Comparison of ENCODE assay signal across 13 cellular contexts in genomic region chr1:186799689-186800054, GRCh38. TPM values are rescaled to one million over a fixed set of nuclear protein-coding genes. Genes with fewer than 3 reads are reported as not detected.
DNase-seq lines count a peak whose midpoint lies in the region; ATAC-seq lines count a peak whose summit lies in the region.
"Had no signal": no experiment of that assay in that cellular context is flagged by ENCODE, and none has a peak within 500 bp of the region (broad histone marks: within the 10 kb centered on the region; RNA-seq: fewer than 3 reads in every experiment).

No MANE protein-coding gene starts in this region.

- no peak overlapping the region for H3K23ac ChIP-seq in mesendoderm (ENCODE audit: low read length)

- H3K56ac ChIP-seq in mesendoderm (ENCODE audit: low read length), result no peak overlapping the region

- DNase-seq in activated CD8-positive, alpha-beta memory T cell treated with anti-CD3 and anti-CD28 coated beads, Interleukin-2, amount 50 U/mL, for 48 hours, result no peak
- DNase-seq in substantia nigra (lab: John Stamatoyannopoulos, UW) (no peak), mesendoderm (no peak)
- DNase-seq in activated effector memory CD4-positive, alpha-beta T cell treated with Interleukin-2 at 50 U/mL for 16 hours, result no peak
- DNase-seq: cortex of kidney, gastrocnemius medialis, NCI-H226 had no signal

- no peaks in the 10 kb centered on the region for H3K4me1 ChIP-seq in mesendoderm (ENCODE audit: control insufficient read depth, low read depth, low read length)
- H3K4me1 ChIP-seq: BLaER1 treated with 17β-estradiol and CSF1 and Interleukin-3, amounts not matched to agents 10 nM and 100 nM; gastrocnemius medialis had no signal

- H3K36me3 ChIP-seq in mesendoderm (ENCODE audit: control insufficient read depth, insufficient read depth, low read length), result no peaks in the 10 kb centered on the region
- H3K36me3 ChIP-seq: BLaER1 treated with 17β-estradiol and CSF1 and Interleukin-3, amounts not matched to agents 10 nM and 100 nM; gastrocnemius medialis had no signal

- no peak overlapping the region for H3K9ac ChIP-seq in mesendoderm (ENCODE audit: low read length)
- H3K9ac ChIP-seq: BLaER1 treated with 17β-estradiol and CSF1 and Interleukin-3, amounts not matched to agents 10 nM and 100 nM had no signal

- no peak overlapping the region for H3K18ac ChIP-seq in mesendoderm (ENCODE audit: low read length)

- no peak overlapping the region for H3K4me3 ChIP-seq in mesendoderm (ENCODE audit: low read length)
- H3K4me3 ChIP-seq: BLaER1 treated with 17β-estradiol and CSF1 and Interleukin-3, amounts not matched to agents 10 nM and 100 nM; gastrocnemius medialis had no signal

- H2BK15ac ChIP-seq in mesendoderm (replicated peaks; ENCODE audit: low read depth), result no peak overlapping the region

- no peak overlapping the region for H3K4ac ChIP-seq in mesendoderm (ENCODE audit: low read depth, low read length)

- no peak overlapping the region for H2BK5ac ChIP-seq in mesendoderm (ENCODE audit: low read length)

- H3K4me2 ChIP-seq in mesendoderm (ENCODE audit: low read length), result no peak overlapping the region
- H3K4me2 ChIP-seq: BLaER1 treated with 17β-estradiol and CSF1 and Interleukin-3, amounts not matched to agents 10 nM and 100 nM had no signal

- no peaks in the 10 kb centered on the region for H3K79me1 ChIP-seq in mesendoderm (ENCODE audit: low read length)

- no peak overlapping the region for H2AK5ac ChIP-seq in mesendoderm (ENCODE audit: low read length)

- H2BK120ac ChIP-seq in mesendoderm (ENCODE audit: low read depth, low read length), result no peak overlapping the region

- H3K79me2 ChIP-seq in mesendoderm (ENCODE audit: control insufficient read depth, insufficient read depth, low read length), result no peaks in the 10 kb centered on the region

- ATAC-seq in GM18519 (IDR thresholded peaks at IDR 0.05; ENCODE audit: low FRiP score, unreplicated experiment), result peak; percentile 93
- peak; percentile 91 for ATAC-seq in GM21360 (IDR thresholded peaks at IDR 0.05; ENCODE audit: unreplicated experiment)
- peak; percentile 96 for ATAC-seq in HG02885 (IDR thresholded peaks at IDR 0.05; ENCODE audit: poor library complexity, unreplicated experiment)
- ATAC-seq in HG03520 (IDR thresholded peaks at IDR 0.05; ENCODE audit: unreplicated experiment), result peak; percentile 97
- ATAC-seq: gastrocnemius medialis; natural killer cell treated with Interleukin-12 subunit alpha and Interleukin-12 subunit beta and Interleukin-15 and Interleukin-18, amount 100 ng/mL, for 72 hours had no signal

- H4K5ac ChIP-seq in mesendoderm (ENCODE audit: low read length), result no peak overlapping the region

- H3K27ac ChIP-seq in substantia nigra (ENCODE audit: low read depth, low read length, poor library complexity, severe bottlenecking) (no peak overlapping the region), mesendoderm (ENCODE audit: low read depth, low read length) (no peak overlapping the region)
- H3K27ac ChIP-seq: BLaER1 treated with 17β-estradiol and CSF1 and Interleukin-3, amounts not matched to agents 10 nM and 100 nM; gastrocnemius medialis had no signal

- no peak overlapping the region for H4K8ac ChIP-seq in mesendoderm (ENCODE audit: low read depth, low read length)

- H3K27me3 ChIP-seq in mesendoderm (ENCODE audit: insufficient read depth, low read length, poor library complexity), result no peaks in the 10 kb centered on the region
- H3K27me3 ChIP-seq: BLaER1 treated with 17β-estradiol and CSF1 and Interleukin-3, amounts not matched to agents 10 nM and 100 nM; gastrocnemius medialis had no signal

RNA-seq across cellular contexts. Expression of gene PLA2G4A, which starts 29.1 kb away (rescaled TPM):
- 0.62 TPM for polyA plus RNA-seq in mesendoderm (2013, experiment 1 of 2)
- polyA plus RNA-seq in mesendoderm (2013, experiment 2 of 2), result 0.63 TPM
